Comparison of ENCODE assay signal across 1 cellular context in genomic region chr6:147530132-147531060, GRCh38.
TF ChIP-seq lines count a peak whose summit lies in the region.

No MANE protein-coding gene starts in this region.

TF ChIP-seq in SK-N-SH, 30 proteins besides CTCF, POLR2A, EP300 and RAD21 (continued from another document):
- no peak for TF ChIP-seq SMC3 (IDR thresholded peaks at IDR 0.05; ENCODE audit: low read depth, low read length)
- TF ChIP-seq RFX5 (IDR thresholded peaks at IDR 0.05; ENCODE audit: low read length), result no peak
- TF ChIP-seq FOSL2 (IDR thresholded peaks at IDR 0.05; ENCODE audit: borderline replicate concordance, low read depth), result no peak
- TF ChIP-seq TAF1 (IDR thresholded peaks at IDR 0.05; ENCODE audit: borderline replicate concordance, low read depth, low read length), result no peak
TF ChIP-seq in SK-N-SH: peak in this region for 0.
